ENCODE assay signal across 15 cellular contexts in the genomic region with DNA sequence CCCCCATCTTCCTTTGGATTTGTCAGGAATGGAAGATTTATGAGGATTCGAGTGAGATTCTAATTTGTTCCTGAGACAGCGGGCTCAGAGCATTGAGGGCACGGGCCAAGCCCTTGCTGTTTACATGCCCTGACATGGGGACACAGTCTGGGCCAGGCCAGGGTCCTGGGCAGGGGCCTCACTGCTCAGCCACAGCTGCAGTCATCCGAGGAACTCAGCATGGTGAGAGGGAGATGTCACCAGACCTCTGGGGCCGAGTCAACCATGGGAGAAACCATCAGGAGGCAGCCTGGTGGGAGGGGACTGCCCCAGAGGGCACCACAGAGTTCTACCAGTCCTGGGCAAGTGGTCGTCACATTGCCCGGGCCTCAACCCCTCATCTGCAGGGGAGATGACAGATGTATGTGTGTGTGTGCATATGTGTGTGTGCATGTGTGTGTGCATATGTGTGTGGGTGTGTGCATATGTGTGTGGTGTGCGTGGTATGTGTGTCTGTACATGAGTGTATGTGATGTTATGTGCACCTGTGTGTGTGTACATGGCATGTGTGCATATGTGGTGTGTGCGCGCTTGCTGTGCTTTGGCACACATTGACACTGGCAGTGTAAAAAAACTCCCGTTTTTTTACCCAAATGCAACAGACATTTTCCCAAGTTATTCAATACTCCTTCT. TPM values are rescaled to one million over a fixed set of nuclear protein-coding genes. Genes with fewer than 3 reads are reported as not detected.
DNase-seq lines count a peak whose midpoint lies in the region; ATAC-seq, FAIRE-seq and TF ChIP-seq lines count a peak whose summit lies in the region.
"Had no signal": no experiment of that assay in that cellular context is flagged by ENCODE, and none has a peak within 500 bp of the region (broad histone marks: within the 10 kb centered on the region; RNA-seq: fewer than 3 reads in every experiment).

No MANE protein-coding gene starts in this region.

- H3K36me3 ChIP-seq in left ventricle myocardium inferior = no peaks in the 10 kb centered on the region
- H3K36me3 ChIP-seq in HEK293 (ENCODE audit: control insufficient read depth in 2 of 2, insufficient read depth in 1 of 2, low read length in 2 of 2) = no peaks in the 10 kb centered on the region
- no peaks in the 10 kb centered on the region for H3K36me3 ChIP-seq in kidney (ENCODE audit: control insufficient read depth in 1 of 2, insufficient read depth in 2 of 2, low read length in 2 of 2)
- no peaks in the 10 kb centered on the region for H3K36me3 ChIP-seq in aorta (ENCODE audit: control insufficient read depth in 1 of 2, insufficient read depth in 2 of 2, low read length in 1 of 2)
- H3K36me3 ChIP-seq: BLaER1 treated with 17β-estradiol and CSF1 and Interleukin-3, amounts not matched to agents 10 nM and 100 nM had no signal

- FAIRE-seq in kidney (lab: Jason Lieb, UNC) (no peak), urothelium cell line (lab: Jason Lieb, UNC) (peak; percentile 74)
- FAIRE-seq: A549 had no signal

- ATAC-seq in Right ventricle myocardium superior (ENCODE audit: poor library complexity) (no peak), aorta (ENCODE audit: low FRiP score) (no peak)
- ATAC-seq: CD8-positive, alpha-beta T cell; PC-3 had no signal

- no peak for TF ChIP-seq CTCF in left ventricle myocardium inferior (IDR thresholded peaks at IDR 0.05; ENCODE audit: borderline replicate concordance)
- no peak for TF ChIP-seq CTCF in HEK293 (tag by site-specific recombination; IDR thresholded peaks at IDR 0.05)
- no peak for TF ChIP-seq CTCF in kidney (IDR thresholded peaks at IDR 0.05; ENCODE audit: borderline replicate concordance, extremely low read depth, insufficient read depth)

- no peak overlapping the region for H3K9ac ChIP-seq in kidney (ENCODE audit: low read length in 2 of 2)

- no peak overlapping the region for H3K4me3 ChIP-seq in left ventricle myocardium inferior
- H3K4me3 ChIP-seq in HEK293 (ENCODE audit: low read depth, low read length) = no peak overlapping the region
- H3K4me3 ChIP-seq in kidney (ENCODE audit: low read length in 2 of 2) = no peak overlapping the region
- H3K4me3 ChIP-seq in aorta (ENCODE audit: low read length in 2 of 2) = no peak overlapping the region
- H3K4me3 ChIP-seq: A549; BLaER1 treated with 17β-estradiol and CSF1 and Interleukin-3, amounts not matched to agents 10 nM and 100 nM had no signal

- intact Hi-C loops in Right ventricle myocardium superior (cut with DNase I) = no loop called here
- intact Hi-C loops in left ventricle myocardium inferior (cut with micrococcal nuclease) = no loop called here
- intact Hi-C loops in kidney (cut with DNase I) = no loop called here
- intact Hi-C loops in aorta (cut with DNase I) = no loop called here
- intact Hi-C loops in head of caudate nucleus (cut with DNase I) = no loop called here

- H3K27me3 ChIP-seq in left ventricle myocardium inferior (ENCODE audit: low read depth) = peaks cover 53% of the 10 kb centered on the region
- no peaks in the 10 kb centered on the region for H3K27me3 ChIP-seq in aorta (ENCODE audit: control insufficient read depth in 1 of 2, insufficient read depth in 2 of 2, low read length in 1 of 2)

- POLR2A ChIA-PET in HEK293 (lab: Yijun Ruan, JAX) = no interaction called here

- H3K9me3 ChIP-seq in left ventricle myocardium inferior (replicated peaks) = peaks cover 12% of the 10 kb centered on the region
- H3K9me3 ChIP-seq in HEK293 (ENCODE audit: control insufficient read depth, insufficient read depth, low read depth, low read length) = no peaks in the 10 kb centered on the region
- peaks cover 0 to 4% of the 10 kb centered on the region in 2 donors for H3K9me3 ChIP-seq in kidney (ENCODE audit: control insufficient read depth in 1 of 2, low read length in 2 of 2)
- no peaks in the 10 kb centered on the region for H3K9me3 ChIP-seq in aorta (ENCODE audit: control insufficient read depth, low read length)

- H3K4me1 ChIP-seq in left ventricle myocardium inferior = no peaks in the 10 kb centered on the region
- no peaks in the 10 kb centered on the region for H3K4me1 ChIP-seq in HEK293 (ENCODE audit: control insufficient read depth, insufficient read depth, low read length)
- no peaks in the 10 kb centered on the region for H3K4me1 ChIP-seq in kidney (ENCODE audit: control insufficient read depth in 1 of 2, insufficient read depth in 1 of 2, low read depth in 1 of 2, low read length in 2 of 2)
- H3K4me1 ChIP-seq in aorta (ENCODE audit: control insufficient read depth in 1 of 2, insufficient read depth in 2 of 2, low read length in 2 of 2) = no peaks in the 10 kb centered on the region
- H3K4me1 ChIP-seq: A549 had no signal

- H3K27ac ChIP-seq in left ventricle myocardium inferior (replicated peaks) (no peak overlapping the region), HEK293 (ENCODE audit: extremely low read depth, low read depth, low read length) (no peak overlapping the region), kidney (ENCODE audit: low read depth in 2 of 2, low read length in 2 of 2) (no peak overlapping the region), aorta (ENCODE audit: low read depth in 1 of 2, low read length in 2 of 2) (no peak overlapping the region)
- H3K27ac ChIP-seq: A549; BLaER1 treated with 17β-estradiol and CSF1 and Interleukin-3, amounts not matched to agents 10 nM and 100 nM had no signal

- DNase-seq in Right ventricle myocardium superior (peak; percentile 21), left ventricle myocardium inferior (no peak), kidney (peak; percentile 50), urothelium cell line (ENCODE audit: low spot score) (no peak), aorta (no peak), head of caudate nucleus (no peak)
- DNase-seq: CD8-positive, alpha-beta T cell; HCEC 1CT; NCI-H187 treated with DMSO at 0.1 percent for 48 hours; NCI-H226; PC-3; RPMI8226 had no signal

- 81 to 85% methylated on average over 11 of the region's 11 CpGs for WGBS in aorta, 2 donors

- CTCF ChIA-PET in HEK293 (lab: Yijun Ruan, JAX) = interaction anchor here (0.8 to 4.7 kb wide), 2 partner anchors 9 to 38 kb away, joined by 3 to 31 read pairs; no protein-coding TSS in a partner anchor

TF ChIP-seq in HEK293, 187 proteins besides CTCF, POLR2A, EP300 and RAD21:
- TF ChIP-seq ZIC2 (tag by site-specific recombination; IDR thresholded peaks at IDR 0.05) (peak; percentile 64; the same call in 1 of the 2 replicates), REPIN1 (tag by site-specific recombination; IDR thresholded peaks at IDR 0.05; ENCODE audit: low read depth) (no peak), ZNF558 (tag by site-specific recombination; IDR thresholded peaks at IDR 0.05) (no peak), ZNF548 (tag by site-specific recombination; IDR thresholded peaks at IDR 0.05) (no peak), ZFHX2 (tag by site-specific recombination; conservative IDR thresholded peaks at IDR 0.05) (peak; percentile 40; the same call in 1 of the 2 replicates)
- TF ChIP-seq, protein P1, sequence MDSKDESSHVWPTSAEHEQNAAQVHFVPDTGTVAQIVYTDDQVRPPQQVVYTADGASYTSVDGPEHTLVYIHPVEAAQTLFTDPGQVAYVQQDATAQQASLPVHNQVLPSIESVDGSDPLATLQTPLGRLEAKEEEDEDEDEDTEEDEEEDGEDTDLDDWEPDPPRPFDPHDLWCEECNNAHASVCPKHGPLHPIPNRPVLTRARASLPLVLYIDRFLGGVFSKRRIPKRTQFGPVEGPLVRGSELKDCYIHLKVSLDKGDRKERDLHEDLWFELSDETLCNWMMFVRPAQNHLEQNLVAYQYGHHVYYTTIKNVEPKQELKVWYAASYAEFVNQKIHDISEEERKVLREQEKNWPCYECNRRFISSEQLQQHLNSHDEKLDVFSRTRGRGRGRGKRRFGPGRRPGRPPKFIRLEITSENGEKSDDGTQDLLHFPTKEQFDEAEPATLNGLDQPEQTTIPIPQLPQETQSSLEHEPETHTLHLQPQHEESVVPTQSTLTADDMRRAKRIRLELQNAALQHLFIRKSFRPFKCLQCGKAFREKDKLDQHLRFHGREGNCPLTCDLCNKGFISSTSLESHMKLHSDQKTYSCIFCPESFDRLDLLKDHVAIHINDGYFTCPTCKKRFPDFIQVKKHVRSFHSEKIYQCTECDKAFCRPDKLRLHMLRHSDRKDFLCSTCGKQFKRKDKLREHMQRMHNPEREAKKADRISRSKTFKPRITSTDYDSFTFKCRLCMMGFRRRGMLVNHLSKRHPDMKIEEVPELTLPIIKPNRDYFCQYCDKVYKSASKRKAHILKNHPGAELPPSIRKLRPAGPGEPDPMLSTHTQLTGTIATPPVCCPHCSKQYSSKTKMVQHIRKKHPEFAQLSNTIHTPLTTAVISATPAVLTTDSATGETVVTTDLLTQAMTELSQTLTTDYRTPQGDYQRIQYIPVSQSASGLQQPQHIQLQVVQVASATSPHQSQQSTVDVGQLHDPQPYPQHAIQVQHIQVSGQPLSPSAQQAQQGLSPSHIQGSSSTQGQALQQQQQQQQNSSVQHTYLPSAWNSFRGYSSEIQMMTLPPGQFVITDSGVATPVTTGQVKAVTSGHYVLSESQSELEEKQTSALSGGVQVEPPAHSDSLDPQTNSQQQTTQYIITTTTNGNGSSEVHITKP (tag by site-specific recombination; IDR thresholded peaks at IDR 0.05) = peak; percentile 72
- TF ChIP-seq, protein P2, sequence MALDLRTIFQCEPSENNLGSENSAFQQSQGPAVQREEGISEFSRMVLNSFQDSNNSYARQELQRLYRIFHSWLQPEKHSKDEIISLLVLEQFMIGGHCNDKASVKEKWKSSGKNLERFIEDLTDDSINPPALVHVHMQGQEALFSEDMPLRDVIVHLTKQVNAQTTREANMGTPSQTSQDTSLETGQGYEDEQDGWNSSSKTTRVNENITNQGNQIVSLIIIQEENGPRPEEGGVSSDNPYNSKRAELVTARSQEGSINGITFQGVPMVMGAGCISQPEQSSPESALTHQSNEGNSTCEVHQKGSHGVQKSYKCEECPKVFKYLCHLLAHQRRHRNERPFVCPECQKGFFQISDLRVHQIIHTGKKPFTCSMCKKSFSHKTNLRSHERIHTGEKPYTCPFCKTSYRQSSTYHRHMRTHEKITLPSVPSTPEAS (tag by site-specific recombination; IDR thresholded peaks at IDR 0.05) = peak; percentile 90

RNA-seq across cellular contexts. Expression of a gene that starts 42.4 kb away (rescaled TPM):
- total RNA-seq in Right ventricle myocardium superior (16.4 TPM), left ventricle myocardium inferior (15.1 TPM), kidney (33.1 TPM), aorta (10 to 100 TPM; 22.0 to 25.1 TPM)
- polyA plus RNA-seq in kidney (ENCODE audit: insufficient read depth, low read depth, low replicate concordance) (22.2 TPM), aorta (10 to 100 TPM; 14.9 to 19.0 TPM)

RNA-seq across cellular contexts. Expression of a gene that starts 43.9 kb away (rescaled TPM):
- total RNA-seq in Right ventricle myocardium superior (not detected), left ventricle myocardium inferior (not detected), kidney (not detected), aorta (not detected)
- polyA plus RNA-seq in kidney (ENCODE audit: insufficient read depth, low read depth, low replicate concordance) (not detected), aorta (not detected)
- total RNA-seq: PC-3 had no signal

Comparison
In these comparisons a context has a peak if more than half of its experiments do, and no peak if none do; other contexts are left out.
1. DNase-seq: peak in Right ventricle myocardium superior (single experiment) and kidney (single experiment); none in left ventricle myocardium inferior (single experiment), urothelium cell line (single experiment), aorta (0 of 2) and head of caudate nucleus (0 of 42).